In the genomic region with DNA sequence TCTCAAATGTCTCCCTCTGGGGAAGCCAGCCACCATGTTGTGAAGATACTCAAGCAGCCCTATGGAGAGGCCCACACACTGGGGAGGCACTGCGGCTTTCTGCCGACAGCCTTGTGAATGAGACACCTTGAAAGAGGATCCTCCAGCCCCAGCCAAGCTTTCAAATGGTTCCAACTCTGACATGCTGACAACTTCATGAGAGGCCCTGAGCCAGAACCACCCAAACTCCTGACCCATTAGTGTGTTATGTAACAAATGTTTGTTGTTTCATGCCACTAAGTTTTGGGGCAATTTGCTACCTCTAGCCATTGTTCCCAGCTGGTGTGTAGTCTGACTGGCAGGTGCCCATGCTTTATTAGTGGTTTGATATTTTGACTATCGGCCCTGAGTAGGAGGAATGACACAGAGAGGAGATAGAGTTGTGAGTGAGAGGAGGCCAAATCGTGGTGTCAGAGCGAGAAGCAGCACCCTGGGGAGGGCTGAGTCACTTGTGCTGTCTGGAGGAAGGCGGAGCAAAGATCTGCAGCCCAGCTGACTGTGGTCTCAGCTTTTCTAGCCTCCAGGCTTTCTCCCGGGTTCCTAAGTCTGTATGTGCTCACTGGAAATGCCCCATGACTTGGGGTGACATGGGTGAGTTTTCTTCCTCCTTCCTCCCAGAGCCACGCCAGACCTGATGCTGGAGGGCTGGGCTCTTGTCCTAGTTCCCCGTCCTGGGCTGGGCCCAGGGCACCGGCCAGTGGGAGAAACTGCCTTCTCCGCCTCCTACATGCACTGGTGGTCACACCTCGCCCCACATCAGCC, we compare ENCODE assay signal across 1 cellular context.
TF ChIP-seq lines count a peak whose summit lies in the region.

No MANE protein-coding gene starts in this region.

TF ChIP-seq in GM12878, 131 proteins besides CTCF, POLR2A, EP300 and RAD21 (continued from another document and continues in another):
- TF ChIP-seq, protein P1, sequence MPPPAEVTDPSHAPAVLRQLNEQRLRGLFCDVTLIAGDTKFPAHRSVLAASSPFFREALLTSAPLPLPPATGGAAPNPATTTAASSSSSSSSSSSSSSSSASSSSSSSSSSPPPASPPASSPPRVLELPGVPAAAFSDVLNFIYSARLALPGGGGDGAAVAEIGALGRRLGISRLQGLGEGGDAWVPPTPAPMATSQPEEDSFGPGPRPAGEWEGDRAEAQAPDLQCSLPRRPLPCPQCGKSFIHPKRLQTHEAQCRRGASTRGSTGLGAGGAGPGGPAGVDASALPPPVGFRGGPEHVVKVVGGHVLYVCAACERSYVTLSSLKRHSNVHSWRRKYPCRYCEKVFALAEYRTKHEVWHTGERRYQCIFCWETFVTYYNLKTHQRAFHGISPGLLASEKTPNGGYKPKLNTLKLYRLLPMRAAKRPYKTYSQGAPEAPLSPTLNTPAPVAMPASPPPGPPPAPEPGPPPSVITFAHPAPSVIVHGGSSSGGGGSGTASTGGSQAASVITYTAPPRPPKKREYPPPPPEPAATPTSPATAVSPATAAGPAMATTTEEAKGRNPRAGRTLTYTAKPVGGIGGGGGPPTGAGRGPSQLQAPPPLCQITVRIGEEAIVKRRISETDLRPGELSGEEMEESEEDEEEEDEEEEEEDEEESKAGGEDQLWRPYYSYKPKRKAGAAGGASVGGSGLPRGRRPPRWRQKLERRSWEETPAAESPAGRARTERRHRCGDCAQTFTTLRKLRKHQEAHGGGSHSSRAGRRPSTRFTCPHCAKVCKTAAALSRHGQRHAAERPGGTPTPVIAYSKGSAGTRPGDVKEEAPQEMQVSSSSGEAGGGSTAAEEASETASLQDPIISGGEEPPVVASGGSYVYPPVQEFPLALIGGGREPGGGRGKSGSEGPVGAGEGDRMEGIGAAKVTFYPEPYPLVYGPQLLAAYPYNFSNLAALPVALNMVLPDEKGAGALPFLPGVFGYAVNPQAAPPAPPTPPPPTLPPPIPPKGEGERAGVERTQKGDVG (CRISPR knock-in tag; IDR thresholded peaks at IDR 0.05), result no peak
- TF ChIP-seq CBX5 (IDR thresholded peaks at IDR 0.05; ENCODE audit: low read depth), result no peak
- TF ChIP-seq, protein P2, sequence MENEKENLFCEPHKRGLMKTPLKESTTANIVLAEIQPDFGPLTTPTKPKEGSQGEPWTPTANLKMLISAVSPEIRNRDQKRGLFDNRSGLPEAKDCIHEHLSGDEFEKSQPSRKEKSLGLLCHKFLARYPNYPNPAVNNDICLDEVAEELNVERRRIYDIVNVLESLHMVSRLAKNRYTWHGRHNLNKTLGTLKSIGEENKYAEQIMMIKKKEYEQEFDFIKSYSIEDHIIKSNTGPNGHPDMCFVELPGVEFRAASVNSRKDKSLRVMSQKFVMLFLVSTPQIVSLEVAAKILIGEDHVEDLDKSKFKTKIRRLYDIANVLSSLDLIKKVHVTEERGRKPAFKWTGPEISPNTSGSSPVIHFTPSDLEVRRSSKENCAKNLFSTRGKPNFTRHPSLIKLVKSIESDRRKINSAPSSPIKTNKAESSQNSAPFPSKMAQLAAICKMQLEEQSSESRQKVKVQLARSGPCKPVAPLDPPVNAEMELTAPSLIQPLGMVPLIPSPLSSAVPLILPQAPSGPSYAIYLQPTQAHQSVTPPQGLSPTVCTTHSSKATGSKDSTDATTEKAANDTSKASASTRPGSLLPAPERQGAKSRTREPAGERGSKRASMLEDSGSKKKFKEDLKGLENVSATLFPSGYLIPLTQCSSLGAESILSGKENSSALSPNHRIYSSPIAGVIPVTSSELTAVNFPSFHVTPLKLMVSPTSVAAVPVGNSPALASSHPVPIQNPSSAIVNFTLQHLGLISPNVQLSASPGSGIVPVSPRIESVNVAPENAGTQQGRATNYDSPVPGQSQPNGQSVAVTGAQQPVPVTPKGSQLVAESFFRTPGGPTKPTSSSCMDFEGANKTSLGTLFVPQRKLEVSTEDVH (IDR thresholded peaks at IDR 0.05; ENCODE audit: low read depth, partially characterized antibody), result no peak
- peak; percentile 15; the same call in 1 of the 2 replicates for TF ChIP-seq RB1 (IDR thresholded peaks at IDR 0.05; ENCODE audit: borderline replicate concordance)
- no peak for TF ChIP-seq RFX5 (IDR thresholded peaks at IDR 0.05; ENCODE audit: low read depth, low read length)
- TF ChIP-seq YBX1 (IDR thresholded peaks at IDR 0.05), result no peak
- no peak for TF ChIP-seq BMI1 (IDR thresholded peaks at IDR 0.05; ENCODE audit: borderline replicate concordance)
- peak; percentile 78 to 82 for TF ChIP-seq IKZF2 (IDR thresholded peaks at IDR 0.05)
- TF ChIP-seq, protein P3, sequence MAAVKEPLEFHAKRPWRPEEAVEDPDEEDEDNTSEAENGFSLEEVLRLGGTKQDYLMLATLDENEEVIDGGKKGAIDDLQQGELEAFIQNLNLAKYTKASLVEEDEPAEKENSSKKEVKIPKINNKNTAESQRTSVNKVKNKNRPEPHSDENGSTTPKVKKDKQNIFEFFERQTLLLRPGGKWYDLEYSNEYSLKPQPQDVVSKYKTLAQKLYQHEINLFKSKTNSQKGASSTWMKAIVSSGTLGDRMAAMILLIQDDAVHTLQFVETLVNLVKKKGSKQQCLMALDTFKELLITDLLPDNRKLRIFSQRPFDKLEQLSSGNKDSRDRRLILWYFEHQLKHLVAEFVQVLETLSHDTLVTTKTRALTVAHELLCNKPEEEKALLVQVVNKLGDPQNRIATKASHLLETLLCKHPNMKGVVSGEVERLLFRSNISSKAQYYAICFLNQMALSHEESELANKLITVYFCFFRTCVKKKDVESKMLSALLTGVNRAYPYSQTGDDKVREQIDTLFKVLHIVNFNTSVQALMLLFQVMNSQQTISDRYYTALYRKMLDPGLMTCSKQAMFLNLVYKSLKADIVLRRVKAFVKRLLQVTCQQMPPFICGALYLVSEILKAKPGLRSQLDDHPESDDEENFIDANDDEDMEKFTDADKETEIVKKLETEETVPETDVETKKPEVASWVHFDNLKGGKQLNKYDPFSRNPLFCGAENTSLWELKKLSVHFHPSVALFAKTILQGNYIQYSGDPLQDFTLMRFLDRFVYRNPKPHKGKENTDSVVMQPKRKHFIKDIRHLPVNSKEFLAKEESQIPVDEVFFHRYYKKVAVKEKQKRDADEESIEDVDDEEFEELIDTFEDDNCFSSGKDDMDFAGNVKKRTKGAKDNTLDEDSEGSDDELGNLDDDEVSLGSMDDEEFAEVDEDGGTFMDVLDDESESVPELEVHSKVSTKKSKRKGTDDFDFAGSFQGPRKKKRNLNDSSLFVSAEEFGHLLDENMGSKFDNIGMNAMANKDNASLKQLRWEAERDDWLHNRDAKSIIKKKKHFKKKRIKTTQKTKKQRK (IDR thresholded peaks at IDR 0.05; ENCODE audit: low read depth, low read length), result no peak
- no peak for TF ChIP-seq CEBPB (IDR thresholded peaks at IDR 0.05; ENCODE audit: borderline replicate concordance in 1 of 2, low read depth in 2 of 2, low read length in 2 of 2)
- no peak for TF ChIP-seq NFYA (IDR thresholded peaks at IDR 0.05; ENCODE audit: borderline replicate concordance, low read depth, low read length)
- no peak for TF ChIP-seq SIX5 (IDR thresholded peaks at IDR 0.05; ENCODE audit: low read depth, low read length, severe bottlenecking)
- TF ChIP-seq ZNF24 (IDR thresholded peaks at IDR 0.05), result no peak
- peak in 1 of 2 experiments; percentile 16; a peak in 1 of 3 replicates for TF ChIP-seq EGR1 (IDR thresholded peaks at IDR 0.05; ENCODE audit: borderline replicate concordance in 1 of 2, low read depth in 2 of 2, low read length in 2 of 2)
- no peak for TF ChIP-seq PML (IDR thresholded peaks at IDR 0.05; ENCODE audit: low read length)
- TF ChIP-seq SIN3A (IDR thresholded peaks at IDR 0.05; ENCODE audit: low read depth, low read length), result 0 out of 2 replicates have a peak, but pooled peaks have one; percentile 53
- TF ChIP-seq, protein P4, sequence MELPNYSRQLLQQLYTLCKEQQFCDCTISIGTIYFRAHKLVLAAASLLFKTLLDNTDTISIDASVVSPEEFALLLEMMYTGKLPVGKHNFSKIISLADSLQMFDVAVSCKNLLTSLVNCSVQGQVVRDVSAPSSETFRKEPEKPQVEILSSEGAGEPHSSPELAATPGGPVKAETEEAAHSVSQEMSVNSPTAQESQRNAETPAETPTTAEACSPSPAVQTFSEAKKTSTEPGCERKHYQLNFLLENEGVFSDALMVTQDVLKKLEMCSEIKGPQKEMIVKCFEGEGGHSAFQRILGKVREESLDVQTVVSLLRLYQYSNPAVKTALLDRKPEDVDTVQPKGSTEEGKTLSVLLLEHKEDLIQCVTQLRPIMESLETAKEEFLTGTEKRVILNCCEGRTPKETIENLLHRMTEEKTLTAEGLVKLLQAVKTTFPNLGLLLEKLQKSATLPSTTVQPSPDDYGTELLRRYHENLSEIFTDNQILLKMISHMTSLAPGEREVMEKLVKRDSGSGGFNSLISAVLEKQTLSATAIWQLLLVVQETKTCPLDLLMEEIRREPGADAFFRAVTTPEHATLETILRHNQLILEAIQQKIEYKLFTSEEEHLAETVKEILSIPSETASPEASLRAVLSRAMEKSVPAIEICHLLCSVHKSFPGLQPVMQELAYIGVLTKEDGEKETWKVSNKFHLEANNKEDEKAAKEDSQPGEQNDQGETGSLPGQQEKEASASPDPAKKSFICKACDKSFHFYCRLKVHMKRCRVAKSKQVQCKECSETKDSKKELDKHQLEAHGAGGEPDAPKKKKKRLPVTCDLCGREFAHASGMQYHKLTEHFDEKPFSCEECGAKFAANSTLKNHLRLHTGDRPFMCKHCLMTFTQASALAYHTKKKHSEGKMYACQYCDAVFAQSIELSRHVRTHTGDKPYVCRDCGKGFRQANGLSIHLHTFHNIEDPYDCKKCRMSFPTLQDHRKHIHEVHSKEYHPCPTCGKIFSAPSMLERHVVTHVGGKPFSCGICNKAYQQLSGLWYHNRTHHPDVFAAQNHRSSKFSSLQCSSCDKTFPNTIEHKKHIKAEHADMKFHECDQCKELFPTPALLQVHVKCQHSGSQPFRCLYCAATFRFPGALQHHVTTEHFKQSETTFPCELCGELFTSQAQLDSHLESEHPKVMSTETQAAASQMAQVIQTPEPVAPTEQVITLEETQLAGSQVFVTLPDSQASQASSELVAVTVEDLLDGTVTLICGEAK (IDR thresholded peaks at IDR 0.05; ENCODE audit: borderline replicate concordance), result no peak
- TF ChIP-seq, protein P5, sequence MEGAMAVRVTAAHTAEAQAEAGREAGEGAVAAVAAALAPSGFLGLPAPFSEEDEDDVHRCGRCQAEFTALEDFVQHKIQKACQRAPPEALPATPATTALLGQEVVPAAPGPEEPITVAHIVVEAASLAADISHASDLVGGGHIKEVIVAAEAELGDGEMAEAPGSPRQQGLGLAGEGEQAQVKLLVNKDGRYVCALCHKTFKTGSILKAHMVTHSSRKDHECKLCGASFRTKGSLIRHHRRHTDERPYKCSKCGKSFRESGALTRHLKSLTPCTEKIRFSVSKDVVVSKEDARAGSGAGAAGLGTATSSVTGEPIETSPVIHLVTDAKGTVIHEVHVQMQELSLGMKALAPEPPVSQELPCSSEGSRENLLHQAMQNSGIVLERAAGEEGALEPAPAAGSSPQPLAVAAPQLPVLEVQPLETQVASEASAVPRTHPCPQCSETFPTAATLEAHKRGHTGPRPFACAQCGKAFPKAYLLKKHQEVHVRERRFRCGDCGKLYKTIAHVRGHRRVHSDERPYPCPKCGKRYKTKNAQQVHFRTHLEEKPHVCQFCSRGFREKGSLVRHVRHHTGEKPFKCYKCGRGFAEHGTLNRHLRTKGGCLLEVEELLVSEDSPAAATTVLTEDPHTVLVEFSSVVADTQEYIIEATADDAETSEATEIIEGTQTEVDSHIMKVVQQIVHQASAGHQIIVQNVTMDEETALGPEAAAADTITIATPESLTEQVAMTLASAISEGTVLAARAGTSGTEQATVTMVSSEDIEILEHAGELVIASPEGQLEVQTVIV (IDR thresholded peaks at IDR 0.05; ENCODE audit: borderline replicate concordance, partially characterized antibody), result no peak
- TF ChIP-seq ZNF384 (IDR thresholded peaks at IDR 0.05; ENCODE audit: borderline replicate concordance, low read depth, low read length), result no peak
- TF ChIP-seq MTA3 (IDR thresholded peaks at IDR 0.05; ENCODE audit: borderline replicate concordance, low read length), result no peak
- no peak for TF ChIP-seq SREBF2 (IDR thresholded peaks at IDR 0.05; ENCODE audit: low read length)
- TF ChIP-seq, protein P6, sequence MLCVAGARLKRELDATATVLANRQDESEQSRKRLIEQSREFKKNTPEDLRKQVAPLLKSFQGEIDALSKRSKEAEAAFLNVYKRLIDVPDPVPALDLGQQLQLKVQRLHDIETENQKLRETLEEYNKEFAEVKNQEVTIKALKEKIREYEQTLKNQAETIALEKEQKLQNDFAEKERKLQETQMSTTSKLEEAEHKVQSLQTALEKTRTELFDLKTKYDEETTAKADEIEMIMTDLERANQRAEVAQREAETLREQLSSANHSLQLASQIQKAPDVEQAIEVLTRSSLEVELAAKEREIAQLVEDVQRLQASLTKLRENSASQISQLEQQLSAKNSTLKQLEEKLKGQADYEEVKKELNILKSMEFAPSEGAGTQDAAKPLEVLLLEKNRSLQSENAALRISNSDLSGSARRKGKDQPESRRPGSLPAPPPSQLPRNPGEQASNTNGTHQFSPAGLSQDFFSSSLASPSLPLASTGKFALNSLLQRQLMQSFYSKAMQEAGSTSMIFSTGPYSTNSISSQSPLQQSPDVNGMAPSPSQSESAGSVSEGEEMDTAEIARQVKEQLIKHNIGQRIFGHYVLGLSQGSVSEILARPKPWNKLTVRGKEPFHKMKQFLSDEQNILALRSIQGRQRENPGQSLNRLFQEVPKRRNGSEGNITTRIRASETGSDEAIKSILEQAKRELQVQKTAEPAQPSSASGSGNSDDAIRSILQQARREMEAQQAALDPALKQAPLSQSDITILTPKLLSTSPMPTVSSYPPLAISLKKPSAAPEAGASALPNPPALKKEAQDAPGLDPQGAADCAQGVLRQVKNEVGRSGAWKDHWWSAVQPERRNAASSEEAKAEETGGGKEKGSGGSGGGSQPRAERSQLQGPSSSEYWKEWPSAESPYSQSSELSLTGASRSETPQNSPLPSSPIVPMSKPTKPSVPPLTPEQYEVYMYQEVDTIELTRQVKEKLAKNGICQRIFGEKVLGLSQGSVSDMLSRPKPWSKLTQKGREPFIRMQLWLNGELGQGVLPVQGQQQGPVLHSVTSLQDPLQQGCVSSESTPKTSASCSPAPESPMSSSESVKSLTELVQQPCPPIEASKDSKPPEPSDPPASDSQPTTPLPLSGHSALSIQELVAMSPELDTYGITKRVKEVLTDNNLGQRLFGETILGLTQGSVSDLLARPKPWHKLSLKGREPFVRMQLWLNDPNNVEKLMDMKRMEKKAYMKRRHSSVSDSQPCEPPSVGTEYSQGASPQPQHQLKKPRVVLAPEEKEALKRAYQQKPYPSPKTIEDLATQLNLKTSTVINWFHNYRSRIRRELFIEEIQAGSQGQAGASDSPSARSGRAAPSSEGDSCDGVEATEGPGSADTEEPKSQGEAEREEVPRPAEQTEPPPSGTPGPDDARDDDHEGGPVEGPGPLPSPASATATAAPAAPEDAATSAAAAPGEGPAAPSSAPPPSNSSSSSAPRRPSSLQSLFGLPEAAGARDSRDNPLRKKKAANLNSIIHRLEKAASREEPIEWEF (IDR thresholded peaks at IDR 0.05; ENCODE audit: insufficient replicate concordance, low read depth, low read length), result no peak
- no peak for TF ChIP-seq RCOR1 (conservative IDR thresholded peaks at IDR 0.05; ENCODE audit: low read depth, low read length)
- TF ChIP-seq ESRRA (IDR thresholded peaks at IDR 0.05; ENCODE audit: low read length), result 0 out of 2 replicates have a peak, but pooled peaks have one; percentile 7
- TF ChIP-seq, protein P7, sequence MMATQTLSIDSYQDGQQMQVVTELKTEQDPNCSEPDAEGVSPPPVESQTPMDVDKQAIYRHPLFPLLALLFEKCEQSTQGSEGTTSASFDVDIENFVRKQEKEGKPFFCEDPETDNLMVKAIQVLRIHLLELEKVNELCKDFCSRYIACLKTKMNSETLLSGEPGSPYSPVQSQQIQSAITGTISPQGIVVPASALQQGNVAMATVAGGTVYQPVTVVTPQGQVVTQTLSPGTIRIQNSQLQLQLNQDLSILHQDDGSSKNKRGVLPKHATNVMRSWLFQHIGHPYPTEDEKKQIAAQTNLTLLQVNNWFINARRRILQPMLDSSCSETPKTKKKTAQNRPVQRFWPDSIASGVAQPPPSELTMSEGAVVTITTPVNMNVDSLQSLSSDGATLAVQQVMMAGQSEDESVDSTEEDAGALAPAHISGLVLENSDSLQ (IDR thresholded peaks at IDR 0.05), result peak; percentile 88
